ENCODE assay signal across 8 cellular contexts in genomic region chr13:77026783-77027621, GRCh38. TPM values are rescaled to one million over a fixed set of nuclear protein-coding genes. Genes with fewer than 3 reads are reported as not detected.
DNase-seq lines count a peak whose midpoint lies in the region; ATAC-seq, FAIRE-seq and TF ChIP-seq lines count a peak whose summit lies in the region.

TSS of gene FBXL3 (minus strand) at chr13:77027159. CDS start at chr13:77021860, 5,299 bp downstream.

- H3K9me3 Mint-ChIP-seq in type B pancreatic cell, result no peaks in the 10 kb centered on the region

- intact Hi-C loops in adrenal gland (cut with DNase I) (no loop called here), heart left ventricle (cut with DNase I) (loop anchor here in 4 of 10 donors (1.0 to 10.0 kb wide), 4 partner anchors 34 to 300 kb away; partner anchors contain the start of genes CLN5 (in 3 of the 4) and MYCBP2 (in 3 of the 4)), posterior cingulate gyrus (cut with DNase I) (loop anchor here (2.0 to 5.0 kb wide), 2 partner anchors 34 to 300 kb away; partner anchors contain the start of genes CLN5 and MYCBP2)

- H3K4me1 ChIP-seq in adrenal gland (replicated peaks in 1 of 2) (peaks cover 22 to 46% of the 10 kb centered on the region in 2 donors), heart left ventricle (peaks cover 6 to 60% (median 42%) of the 10 kb centered on the region in 12 donors)

- peak; percentile 66 for DNase-seq in GM12892 (ENCODE audit: insufficient read length)
- peak; percentile 89 to 94 (median 93) for DNase-seq in NCI-H1417 (lab: John Stamatoyannopoulos, UW)
- peak; percentile 67 to 85 (median 77) for DNase-seq in T-helper 1 cell
- DNase-seq in adrenal gland, result peak; percentile 80 to 90 (median 85)
- peak; percentile 88 to 93 (median 89) for DNase-seq in heart left ventricle
- DNase-seq in posterior cingulate gyrus, result peak; percentile 71 to 98 (median 84)
- DNase-seq in type B pancreatic cell (ENCODE audit: extremely low spot score, unreplicated experiment), result peak; percentile 88

- peak; percentile 57 for ATAC-seq in HG02763 (IDR thresholded peaks at IDR 0.05; ENCODE audit: unreplicated experiment)
- ATAC-seq in heart left ventricle, result peak; percentile 84 to 91 (median 90)

- peak within 1 kb of the TSS; percentile 98 for H3K4me3 Mint-ChIP-seq in type B pancreatic cell

- H3K4me3 ChIP-seq in adrenal gland, result peak within 1 kb of the TSS; percentile 13 to 99 (median 85)
- peak within 1 kb of the TSS; percentile 83 to 100 (median 96) for H3K4me3 ChIP-seq in heart left ventricle

- peaks cover 49% of the 10 kb centered on the region for H3K4me1 Mint-ChIP-seq in type B pancreatic cell (ENCODE audit: unreplicated experiment)

- H3K36me3 Mint-ChIP-seq in type B pancreatic cell, result peaks cover 4% of the 10 kb centered on the region

- TF ChIP-seq CTCF in adrenal gland (IDR thresholded peaks at IDR 0.05), result peak in 1 of 6 experiments; percentile 12
- no peak for TF ChIP-seq CTCF in heart left ventricle (IDR thresholded peaks at IDR 0.05)
- no peak for TF ChIP-seq CTCF in type B pancreatic cell (conservative IDR thresholded peaks at IDR 0.05)

- peak; percentile 88 for FAIRE-seq in GM12892 (lab: Jason Lieb, UNC)

- 0 to 1% (median 0%) methylated on average over 15 to 82 of the region's 83 CpGs for WGBS in adrenal gland, 4 donors
- 0% methylated on average over 33 to 82 of the region's 83 CpGs for WGBS in heart left ventricle, 4 donors

- H3K27me3 Mint-ChIP-seq in type B pancreatic cell, result peaks cover 2% of the 10 kb centered on the region

- H3K27me3 ChIP-seq in adrenal gland (no peaks in the 10 kb centered on the region), heart left ventricle (no peaks in the 10 kb centered on the region)

- H3K27ac Mint-ChIP-seq in type B pancreatic cell, result peak within 1 kb of the TSS; percentile 98

- no peaks in the 10 kb centered on the region for H3K36me3 ChIP-seq in adrenal gland (replicated peaks in 1 of 2)
- peaks cover 0 to 4% (median 0%) of the 10 kb centered on the region in 9 donors for H3K36me3 ChIP-seq in heart left ventricle

- H3K9me3 ChIP-seq in adrenal gland (replicated peaks in 1 of 3) (no peaks in the 10 kb centered on the region), heart left ventricle (peaks cover 0 to 3% (median 0%) of the 10 kb centered on the region in 12 donors)

- TF ChIP-seq POLR2A in GM12892 (IDR thresholded peaks at IDR 0.05; ENCODE audit: low read depth, low read length), result peak; percentile 77
- peak; percentile 52 to 77 for TF ChIP-seq POLR2A in adrenal gland (IDR thresholded peaks at IDR 0.05)
- peak in 1 of 2 donors; percentile 55 for TF ChIP-seq POLR2A in heart left ventricle (IDR thresholded peaks at IDR 0.05)

- H3K27ac ChIP-seq in adrenal gland (peak within 1 kb of the TSS; percentile 91 to 99 (median 98)), heart left ventricle (peak within 1 kb of the TSS; percentile 96 to 100 (median 100))

RNA-seq across cellular contexts. Expression of gene FBXL3, which starts in this region (rescaled TPM):
- polyA plus RNA-seq in GM12892 (2012; ENCODE audit: missing spikeins), result 21.2 TPM
- total RNA-seq in adrenal gland (10 to 100 TPM; 30.5 to 87.4 (median 50.0) TPM), heart left ventricle (10 to 100 TPM; 27.5 to 50.0 (median 32.1) TPM), type B pancreatic cell (ENCODE audit: low replicate concordance) (28.7 and 36.6 TPM in 2 replicates)
- polyA plus RNA-seq in adrenal gland (10 to 100 TPM; 12.1 to 45.4 (median 14.4) TPM), heart left ventricle (10 to 100 TPM; 11.8 to 27.2 TPM)

Comparison
In these comparisons a context has a peak if more than half of its experiments do, and no peak if none do; other contexts are left out.
1. Peak in every context shown above with its lines: DNase-seq, ATAC-seq, H3K4me3 ChIP-seq and H3K27ac ChIP-seq.